Comparison of ENCODE assay signal across 19 cellular contexts in genomic region chr7:108099650-108100049, GRCh38. TPM values are rescaled to one million over a fixed set of nuclear protein-coding genes. Genes with fewer than 3 reads are reported as not detected.
DNase-seq lines count a peak whose midpoint lies in the region; ATAC-seq and TF ChIP-seq lines count a peak whose summit lies in the region.
"Had no signal": no experiment of that assay in that cellular context is flagged by ENCODE, and none has a peak within 500 bp of the region (broad histone marks: within the 10 kb centered on the region; RNA-seq: fewer than 3 reads in every experiment).

No MANE protein-coding gene starts in this region.

- peak overlapping the region; percentile 29 for H3K27ac ChIP-seq in SJSA1

- peaks cover 59% of the 10 kb centered on the region for H3K4me1 Mint-ChIP-seq in Caco-2 (ENCODE audit: low read depth, unreplicated experiment)
- H3K4me1 Mint-ChIP-seq: CD8-positive, alpha-beta memory T cell had no signal

- POLR2A ChIA-PET in Caco-2 (lab: Charles Lee), result interaction anchor here (0.7 kb wide), 1 partner anchor 94 kb away, joined by 3 read pairs; no protein-coding TSS in a partner anchor

- intact Hi-C loops in Caco-2 (cut with micrococcal nuclease; ENCODE audit: unreplicated experiment), result loop anchor here (5.0 kb wide), 1 partner anchor 82 kb away; no protein-coding TSS in a partner anchor

- DNase-seq in AG08395 (ENCODE audit: low spot score), result peak; percentile 33
- no peak for DNase-seq in Caco-2
- DNase-seq in SJSA1 (ENCODE audit: low read depth in 1 of 2, low spot score in 2 of 2), result no peak
- peak; percentile 59 to 76 for DNase-seq in foreskin fibroblast
- no peak for DNase-seq in DMS79 (lab: John Stamatoyannopoulos, UW)
- DNase-seq in NCI-H2196 (lab: John Stamatoyannopoulos, UW; ENCODE audit: unreplicated experiment), result no peak
- DNase-seq: BE2C; CD8-positive, alpha-beta memory T cell; DMS 273 treated with DMSO at 0.1 percent for 48 hours; KG1; MG63; NCI-H1092 treated with DMSO at 0.1 percent for 48 hours; NCI-H1694; NCI-H446 treated with DMSO at 0.1 percent for 48 hours; NCI-H748 treated with DMSO at 0.1 percent for 48 hours had no signal

- H3K27me3 Mint-ChIP-seq in Caco-2 (ENCODE audit: insufficient read depth, unreplicated experiment), result no peaks in the 10 kb centered on the region

- no peaks in the 10 kb centered on the region for H3K36me3 ChIP-seq in Caco-2 (ENCODE audit: control insufficient read depth, insufficient read depth, low read length)
- H3K36me3 ChIP-seq in SJSA1, result no peaks in the 10 kb centered on the region
- H3K36me3 ChIP-seq: BE2C, MG63 had no signal

- ATAC-seq in HG02759 (IDR thresholded peaks at IDR 0.05; ENCODE audit: unreplicated experiment) (no peak), HG02840 (IDR thresholded peaks at IDR 0.05; ENCODE audit: low FRiP score, unreplicated experiment) (no peak)
- ATAC-seq: GM12878, GM23338 had no signal

- peaks cover 74% of the 10 kb centered on the region for H3K4me1 ChIP-seq in Caco-2
- H3K4me1 ChIP-seq in SJSA1 (replicated peaks), result peaks cover 63% of the 10 kb centered on the region

- H3K9me3 ChIP-seq in Caco-2, result no peaks in the 10 kb centered on the region
- no peaks in the 10 kb centered on the region for H3K9me3 ChIP-seq in SJSA1 (replicated peaks)
- H3K9me3 ChIP-seq: BE2C, MG63 had no signal

- H3K27me3 ChIP-seq in Caco-2 (replicated peaks; ENCODE audit: control insufficient read depth, insufficient read depth, low read length) (no peaks in the 10 kb centered on the region), SJSA1 (replicated peaks) (no peaks in the 10 kb centered on the region)
- H3K27me3 ChIP-seq: BE2C, MG63 had no signal

- H3K36me3 Mint-ChIP-seq in Caco-2 (ENCODE audit: insufficient read depth, unreplicated experiment), result no peaks in the 10 kb centered on the region
- H3K36me3 Mint-ChIP-seq: CD8-positive, alpha-beta memory T cell had no signal

- no peak overlapping the region for H3K4me3 ChIP-seq in Caco-2 (ENCODE audit: low read depth, low read length)
- H3K4me3 ChIP-seq in SJSA1, result no peak overlapping the region
- H3K4me3 ChIP-seq in foreskin fibroblast (ENCODE audit: low read depth in 1 of 2, low read length in 2 of 2), result no peak overlapping the region
- H3K4me3 ChIP-seq: GM12878, GM23338, MG63 had no signal

- peak overlapping the region; percentile 39 for H3K27ac Mint-ChIP-seq in Caco-2 (ENCODE audit: unreplicated experiment)
- H3K27ac Mint-ChIP-seq: CD8-positive, alpha-beta memory T cell; GM23338 had no signal

- no peak overlapping the region for H3K4me3 Mint-ChIP-seq in Caco-2 (ENCODE audit: unreplicated experiment)
- H3K4me3 Mint-ChIP-seq: CD8-positive, alpha-beta memory T cell; GM23338 had no signal

- TF ChIP-seq CTCF in Caco-2 (IDR thresholded peaks at IDR 0.05; ENCODE audit: insufficient read depth in 1 of 2, low read depth in 1 of 2, low read length in 1 of 2, severe bottlenecking in 1 of 2, unreplicated experiment in 1 of 2) (no peak), foreskin fibroblast (IDR thresholded peaks at IDR 0.05; ENCODE audit: low read depth, low read length) (no peak)

- BruUV-seq in Caco-2 (replicated peaks; lab: Mats Ljungman, UMichigan), result no TSS peak

- CTCF ChIA-PET in Caco-2 (lab: Charles Lee), result no interaction called here

- H3K9me3 Mint-ChIP-seq in Caco-2 (ENCODE audit: unreplicated experiment), result no peaks in the 10 kb centered on the region
- H3K9me3 Mint-ChIP-seq: CD8-positive, alpha-beta memory T cell; GM23338 had no signal

RNA-seq across cellular contexts. Expression of gene LAMB4, which starts 30.5 kb away (rescaled TPM):
- 0.51 and 0.52 TPM in 2 replicates for total RNA-seq in Caco-2 (2022)
- total RNA-seq in SJSA1 (2014; rRNA removed; shearing (Covaris generic)), result 0.13 TPM in 1 of 2 replicates, not detected in the other
- total RNA-seq: CD8-positive, alpha-beta memory T cell; GM23338 had no signal

Comparison
In these comparisons a context has a peak if more than half of its experiments do, and no peak if none do; other contexts are left out.
1. DNase-seq: peak in AG08395 (single experiment) and foreskin fibroblast (2 of 2); none in Caco-2 (0 of 2), SJSA1 (0 of 2), DMS79 (single experiment) and NCI-H2196 (single experiment).